1 cellular context compared by ENCODE assay signal in the genomic region with DNA sequence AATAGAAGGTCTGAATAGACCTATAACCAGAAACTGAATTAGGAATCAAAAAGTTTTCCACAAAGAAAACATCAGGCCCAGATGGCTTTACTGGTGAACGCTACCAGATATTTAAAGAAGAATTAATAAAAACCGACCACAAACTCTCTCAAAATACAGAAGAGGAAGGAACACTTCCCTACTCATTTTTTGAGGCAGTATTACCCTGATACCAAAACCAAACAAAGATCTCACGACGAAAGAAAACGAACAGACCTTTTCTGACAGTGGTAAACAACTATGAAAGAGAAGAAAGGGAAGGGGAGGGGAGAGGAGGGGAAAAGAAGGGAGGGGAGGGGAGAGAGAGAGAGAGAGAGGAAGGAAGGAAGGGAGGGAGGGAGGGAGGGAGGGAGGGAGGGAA.
TF ChIP-seq lines count a peak whose summit lies in the region.

No MANE protein-coding gene starts in this region.

TF ChIP-seq in GM23338, 12 proteins besides CTCF, POLR2A, EP300 and RAD21 (continued from another document):
- TF ChIP-seq, protein P1, sequence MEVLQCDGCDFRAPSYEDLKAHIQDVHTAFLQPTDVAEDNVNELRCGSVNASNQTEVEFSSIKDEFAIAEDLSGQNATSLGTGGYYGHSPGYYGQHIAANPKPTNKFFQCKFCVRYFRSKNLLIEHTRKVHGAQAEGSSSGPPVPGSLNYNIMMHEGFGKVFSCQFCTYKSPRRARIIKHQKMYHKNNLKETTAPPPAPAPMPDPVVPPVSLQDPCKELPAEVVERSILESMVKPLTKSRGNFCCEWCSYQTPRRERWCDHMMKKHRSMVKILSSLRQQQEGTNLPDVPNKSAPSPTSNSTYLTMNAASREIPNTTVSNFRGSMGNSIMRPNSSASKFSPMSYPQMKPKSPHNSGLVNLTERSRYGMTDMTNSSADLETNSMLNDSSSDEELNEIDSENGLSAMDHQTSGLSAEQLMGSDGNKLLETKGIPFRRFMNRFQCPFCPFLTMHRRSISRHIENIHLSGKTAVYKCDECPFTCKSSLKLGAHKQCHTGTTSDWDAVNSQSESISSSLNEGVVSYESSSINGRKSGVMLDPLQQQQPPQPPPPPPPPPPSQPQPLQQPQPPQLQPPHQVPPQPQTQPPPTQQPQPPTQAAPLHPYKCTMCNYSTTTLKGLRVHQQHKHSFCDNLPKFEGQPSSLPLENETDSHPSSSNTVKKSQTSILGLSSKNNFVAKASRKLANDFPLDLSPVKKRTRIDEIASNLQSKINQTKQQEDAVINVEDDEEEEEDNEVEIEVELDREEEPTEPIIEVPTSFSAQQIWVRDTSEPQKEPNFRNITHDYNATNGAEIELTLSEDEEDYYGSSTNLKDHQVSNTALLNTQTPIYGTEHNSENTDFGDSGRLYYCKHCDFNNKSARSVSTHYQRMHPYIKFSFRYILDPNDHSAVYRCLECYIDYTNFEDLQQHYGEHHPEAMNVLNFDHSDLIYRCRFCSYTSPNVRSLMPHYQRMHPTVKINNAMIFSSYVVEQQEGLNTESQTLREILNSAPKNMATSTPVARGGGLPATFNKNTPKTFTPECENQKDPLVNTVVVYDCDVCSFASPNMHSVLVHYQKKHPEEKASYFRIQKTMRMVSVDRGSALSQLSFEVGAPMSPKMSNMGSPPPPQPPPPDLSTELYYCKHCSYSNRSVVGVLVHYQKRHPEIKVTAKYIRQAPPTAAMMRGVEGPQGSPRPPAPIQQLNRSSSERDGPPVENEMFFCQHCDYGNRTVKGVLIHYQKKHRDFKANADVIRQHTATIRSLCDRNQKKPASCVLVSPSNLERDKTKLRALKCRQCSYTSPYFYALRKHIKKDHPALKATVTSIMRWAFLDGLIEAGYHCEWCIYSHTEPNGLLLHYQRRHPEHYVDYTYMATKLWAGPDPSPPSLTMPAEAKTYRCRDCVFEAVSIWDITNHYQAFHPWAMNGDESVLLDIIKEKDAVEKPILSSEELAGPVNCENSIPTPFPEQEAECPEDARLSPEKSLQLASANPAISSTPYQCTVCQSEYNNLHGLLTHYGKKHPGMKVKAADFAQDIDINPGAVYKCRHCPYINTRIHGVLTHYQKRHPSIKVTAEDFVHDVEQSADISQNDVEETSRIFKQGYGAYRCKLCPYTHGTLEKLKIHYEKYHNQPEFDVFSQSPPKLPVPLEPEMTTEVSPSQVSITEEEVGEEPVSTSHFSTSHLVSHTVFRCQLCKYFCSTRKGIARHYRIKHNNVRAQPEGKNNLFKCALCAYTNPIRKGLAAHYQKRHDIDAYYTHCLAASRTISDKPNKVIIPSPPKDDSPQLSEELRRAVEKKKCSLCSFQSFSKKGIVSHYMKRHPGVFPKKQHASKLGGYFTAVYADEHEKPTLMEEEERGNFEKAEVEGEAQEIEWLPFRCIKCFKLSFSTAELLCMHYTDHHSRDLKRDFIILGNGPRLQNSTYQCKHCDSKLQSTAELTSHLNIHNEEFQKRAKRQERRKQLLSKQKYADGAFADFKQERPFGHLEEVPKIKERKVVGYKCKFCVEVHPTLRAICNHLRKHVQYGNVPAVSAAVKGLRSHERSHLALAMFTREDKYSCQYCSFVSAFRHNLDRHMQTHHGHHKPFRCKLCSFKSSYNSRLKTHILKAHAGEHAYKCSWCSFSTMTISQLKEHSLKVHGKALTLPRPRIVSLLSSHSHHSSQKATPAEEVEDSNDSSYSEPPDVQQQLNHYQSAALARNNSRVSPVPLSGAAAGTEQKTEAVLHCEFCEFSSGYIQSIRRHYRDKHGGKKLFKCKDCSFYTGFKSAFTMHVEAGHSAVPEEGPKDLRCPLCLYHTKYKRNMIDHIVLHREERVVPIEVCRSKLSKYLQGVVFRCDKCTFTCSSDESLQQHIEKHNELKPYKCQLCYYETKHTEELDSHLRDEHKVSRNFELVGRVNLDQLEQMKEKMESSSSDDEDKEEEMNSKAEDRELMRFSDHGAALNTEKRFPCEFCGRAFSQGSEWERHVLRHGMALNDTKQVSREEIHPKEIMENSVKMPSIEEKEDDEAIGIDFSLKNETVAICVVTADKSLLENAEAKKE (CRISPR knock-in tag; IDR thresholded peaks at IDR 0.05) = no peak
- no peak for TF ChIP-seq ZNF114 (CRISPR knock-in tag; IDR thresholded peaks at IDR 0.05)
